Comparison of ENCODE assay signal across 16 cellular contexts in genomic region chr3:16596352-16597032, GRCh38. TPM values are rescaled to one million over a fixed set of nuclear protein-coding genes. Genes with fewer than 3 reads are reported as not detected.
DNase-seq lines count a peak whose midpoint lies in the region; ATAC-seq and TF ChIP-seq lines count a peak whose summit lies in the region.
"Had no signal": no experiment of that assay in that cellular context is flagged by ENCODE, and none has a peak within 500 bp of the region (broad histone marks: within the 10 kb centered on the region; RNA-seq: fewer than 3 reads in every experiment).

No MANE protein-coding gene starts in this region.

- H3K4me3 Mint-ChIP-seq in natural killer cell treated with Interleukin-12 subunit alpha and Interleukin-12 subunit beta and Interleukin-15 and Interleukin-18, amount 100 ng/mL, for 72 hours, result no peak overlapping the region
- H3K4me3 Mint-ChIP-seq in natural killer cell, result no peak overlapping the region
- H3K4me3 Mint-ChIP-seq in stimulated activated naive B cell treated with anti-CD40 and anti-IgM and Interleukin-4, amounts not matched to agents 10 μg/mL and 1 μg/mL and 100 μg/mL, for 72 hours, result no peak overlapping the region

- H2BK5ac ChIP-seq in trophoblast cell (ENCODE audit: low read depth, low read length, poor library complexity), result no peak overlapping the region

- no peak overlapping the region for H3K4me3 ChIP-seq in lower leg skin (ENCODE audit: low read depth, poor library complexity, severe bottlenecking)
- H3K4me3 ChIP-seq in trophoblast cell (ENCODE audit: low read depth, low read length), result no peak overlapping the region
- H3K4me3 ChIP-seq: stomach had no signal

- H3K9ac ChIP-seq in trophoblast cell (ENCODE audit: low read length), result no peak overlapping the region

- H3K23ac ChIP-seq in trophoblast cell (ENCODE audit: low read length), result no peak overlapping the region

- H2BK120ac ChIP-seq in trophoblast cell (ENCODE audit: insufficient read depth, low read length, poor library complexity), result no peak overlapping the region

- peak; percentile 68 to 79 for ATAC-seq in natural killer cell treated with Interleukin-12 subunit alpha and Interleukin-12 subunit beta and Interleukin-15 and Interleukin-18, amount 100 ng/mL, for 72 hours
- ATAC-seq in natural killer cell, result no peak
- peak; percentile 70 for ATAC-seq in HG02588 (IDR thresholded peaks at IDR 0.05; ENCODE audit: unreplicated experiment)
- ATAC-seq in HG03520 (IDR thresholded peaks at IDR 0.05; ENCODE audit: unreplicated experiment), result peak; percentile 74
- ATAC-seq in stimulated activated naive B cell treated with anti-CD40 and anti-IgM and Interleukin-4, amounts not matched to agents 10 μg/mL and 1 μg/mL and 100 μg/mL, for 72 hours (replicated peaks), result peak; percentile 76 to 96
- no peak for ATAC-seq in HG02642 (IDR thresholded peaks at IDR 0.05; ENCODE audit: poor library complexity, unreplicated experiment)

- peaks cover 13 to 29% of the 10 kb centered on the region in 2 donors for H3K27me3 Mint-ChIP-seq in natural killer cell treated with Interleukin-12 subunit alpha and Interleukin-12 subunit beta and Interleukin-15 and Interleukin-18, amount 100 ng/mL, for 72 hours
- peaks cover 5 to 25% of the 10 kb centered on the region in 2 donors for H3K27me3 Mint-ChIP-seq in natural killer cell (ENCODE audit: low read depth in 2 of 2)
- peaks cover 0 to 3% of the 10 kb centered on the region in 2 donors for H3K27me3 Mint-ChIP-seq in stimulated activated naive B cell treated with anti-CD40 and anti-IgM and Interleukin-4, amounts not matched to agents 10 μg/mL and 1 μg/mL and 100 μg/mL, for 72 hours

- H2BK12ac ChIP-seq in trophoblast cell (ENCODE audit: low read length), result no peak overlapping the region

- H3K14ac ChIP-seq in trophoblast cell (ENCODE audit: low read length), result no peak overlapping the region

- H3K4me1 ChIP-seq in trophoblast cell (ENCODE audit: control insufficient read depth in 1 of 2, insufficient read depth in 2 of 2, low read length in 2 of 2), result no peaks in the 10 kb centered on the region

- TF ChIP-seq POLR2A in lower leg skin (IDR thresholded peaks at IDR 0.05), result no peak

- WGBS in lower leg skin, 2 donors, result 83% methylated on average over 5 of the region's 5 CpGs
- WGBS in trophoblast cell (ENCODE audit: extremely low coverage, insufficient coverage, insufficient read length), result no CpG with 5 or more reads among the region's 5 CpGs

- H2AK5ac ChIP-seq in trophoblast cell (ENCODE audit: low read length), result no peak overlapping the region

- H3K27me3 ChIP-seq in trophoblast cell (ENCODE audit: insufficient read depth, low read length), result no peaks in the 10 kb centered on the region

- no peaks in the 10 kb centered on the region for H3K36me3 Mint-ChIP-seq in natural killer cell treated with Interleukin-12 subunit alpha and Interleukin-12 subunit beta and Interleukin-15 and Interleukin-18, amount 100 ng/mL, for 72 hours
- H3K36me3 Mint-ChIP-seq in natural killer cell, result no peaks in the 10 kb centered on the region
- no peaks in the 10 kb centered on the region for H3K36me3 Mint-ChIP-seq in stimulated activated naive B cell treated with anti-CD40 and anti-IgM and Interleukin-4, amounts not matched to agents 10 μg/mL and 1 μg/mL and 100 μg/mL, for 72 hours

- no peak overlapping the region for H3K4me2 ChIP-seq in trophoblast cell (ENCODE audit: low read length)

- peaks cover 2 to 19% of the 10 kb centered on the region in 2 donors for H3K4me1 Mint-ChIP-seq in natural killer cell treated with Interleukin-12 subunit alpha and Interleukin-12 subunit beta and Interleukin-15 and Interleukin-18, amount 100 ng/mL, for 72 hours (ENCODE audit: low read depth in 2 of 2)
- peaks cover 0 to 7% of the 10 kb centered on the region in 2 donors for H3K4me1 Mint-ChIP-seq in natural killer cell
- H3K4me1 Mint-ChIP-seq in stimulated activated naive B cell treated with anti-CD40 and anti-IgM and Interleukin-4, amounts not matched to agents 10 μg/mL and 1 μg/mL and 100 μg/mL, for 72 hours, result peaks cover 5 to 11% of the 10 kb centered on the region in 2 donors

- no peak for DNase-seq in natural killer cell treated with Interleukin-12 subunit alpha and Interleukin-12 subunit beta and Interleukin-15 and Interleukin-18, amount 100 ng/mL, for 72 hours (ENCODE audit: low spot score)
- DNase-seq in natural killer cell, result no peak
- no peak for DNase-seq in stimulated activated naive B cell treated with anti-CD40 and anti-IgM and Interleukin-4, amounts not matched to agents 10 μg/mL and 1 μg/mL and 100 μg/mL, for 72 hours
- DNase-seq in lower leg skin (ENCODE audit: low spot score in 2 of 2), result no peak
- no peak for DNase-seq in trophoblast cell
- DNase-seq: DMS 273 treated with DMSO at 0.1 percent for 48 hours; effector memory CD4-positive, alpha-beta T cell; NCI-H1417 treated with DMSO at 0.1 percent for 48 hours; posterior cingulate gyrus; RPMI8226; stomach; T1000 had no signal

- intact Hi-C loops in natural killer cell (cut with micrococcal nuclease), result loop anchor here (1.0 kb wide), 1 partner anchor 811 kb away; no protein-coding TSS in a partner anchor
- intact Hi-C loops in lower leg skin (cut with DNase I; ENCODE audit: low total_unique reads), result no loop called here

- no peaks in the 10 kb centered on the region for H3K9me3 Mint-ChIP-seq in natural killer cell treated with Interleukin-12 subunit alpha and Interleukin-12 subunit beta and Interleukin-15 and Interleukin-18, amount 100 ng/mL, for 72 hours
- H3K9me3 Mint-ChIP-seq in natural killer cell, result no peaks in the 10 kb centered on the region
- no peaks in the 10 kb centered on the region for H3K9me3 Mint-ChIP-seq in stimulated activated naive B cell treated with anti-CD40 and anti-IgM and Interleukin-4, amounts not matched to agents 10 μg/mL and 1 μg/mL and 100 μg/mL, for 72 hours

- H3K36me3 ChIP-seq in trophoblast cell (ENCODE audit: control insufficient read depth in 1 of 2, insufficient read depth in 2 of 2, low read length in 2 of 2), result no peaks in the 10 kb centered on the region
- H3K36me3 ChIP-seq: stomach had no signal

- H4K91ac ChIP-seq in trophoblast cell (ENCODE audit: low read depth, low read length), result no peak overlapping the region

- no peaks in the 10 kb centered on the region for H3K9me3 ChIP-seq in trophoblast cell (ENCODE audit: insufficient read depth, low read depth, low read length)
- H3K9me3 ChIP-seq: stomach had no signal

- no peak overlapping the region for H4K12ac ChIP-seq in trophoblast cell (ENCODE audit: low read depth, low read length)

- H3K27ac Mint-ChIP-seq in natural killer cell treated with Interleukin-12 subunit alpha and Interleukin-12 subunit beta and Interleukin-15 and Interleukin-18, amount 100 ng/mL, for 72 hours, result no peak overlapping the region
- H3K27ac Mint-ChIP-seq in natural killer cell, result no peak overlapping the region
- H3K27ac Mint-ChIP-seq in stimulated activated naive B cell treated with anti-CD40 and anti-IgM and Interleukin-4, amounts not matched to agents 10 μg/mL and 1 μg/mL and 100 μg/mL, for 72 hours, result no peak overlapping the region

- H2AFZ ChIP-seq in trophoblast cell (ENCODE audit: insufficient read depth, low read length, poor library complexity), result no peak overlapping the region

- TF ChIP-seq CTCF in natural killer cell (IDR thresholded peaks at IDR 0.05), result no peak
- no peak for TF ChIP-seq CTCF in lower leg skin (IDR thresholded peaks at IDR 0.05)

- no peak overlapping the region for H3K4ac ChIP-seq in trophoblast cell (ENCODE audit: low read depth, low read length)

- no peaks in the 10 kb centered on the region for H3K79me1 ChIP-seq in trophoblast cell (ENCODE audit: low read length)

- H4K8ac ChIP-seq in trophoblast cell (ENCODE audit: low read depth, low read length), result no peak overlapping the region

- H3K27ac ChIP-seq in trophoblast cell (ENCODE audit: low read depth, low read length), result no peak overlapping the region
- H3K27ac ChIP-seq: stomach had no signal

- no peaks in the 10 kb centered on the region for H3K79me2 ChIP-seq in trophoblast cell (ENCODE audit: control insufficient read depth, insufficient read depth, low read length, poor library complexity)

- no peak overlapping the region for H3K18ac ChIP-seq in trophoblast cell (ENCODE audit: low read length)

RNA-seq across cellular contexts. Expression of gene DAZL, which starts 8.7 kb away (rescaled TPM):
- total RNA-seq in natural killer cell treated with Interleukin-12 subunit alpha and Interleukin-12 subunit beta and Interleukin-15 and Interleukin-18, amount 100 ng/mL, for 72 hours, result not detected
- not detected for total RNA-seq in natural killer cell
- total RNA-seq in lower leg skin, result under 1 TPM in 1 of 4 donors, not detected in 3; 0.07 TPM
- 0.08 and 0.10 TPM in 2 replicates for polyA plus RNA-seq in trophoblast cell (2013)
- total RNA-seq: fibroblast of villous mesenchyme had no signal

Comparison
In these comparisons a context has a peak if more than half of its experiments do, and no peak if none do; other contexts are left out.
1. ATAC-seq: peak in natural killer cell treated with Interleukin-12 subunit alpha and Interleukin-12 subunit beta and Interleukin-15 and Interleukin-18, amount 100 ng/mL, for 72 hours (2 of 2), HG02588 (single experiment), HG03520 (single experiment) and stimulated activated naive B cell treated with anti-CD40 and anti-IgM and Interleukin-4, amounts not matched to agents 10 μg/mL and 1 μg/mL and 100 μg/mL, for 72 hours (2 of 2); none in natural killer cell (0 of 3) and HG02642 (single experiment).